ENCODE assay signal across 22 cellular contexts in genomic region chr13:47892374-47892773, GRCh38.
"Had no signal": no experiment of that assay in that cellular context is flagged by ENCODE, and none has a peak within 500 bp of the region (broad histone marks: within the 10 kb centered on the region; RNA-seq: fewer than 3 reads in every experiment).

No MANE protein-coding gene starts in this region.

- ATAC-seq: HepG2 had no signal

- H3K27ac ChIP-seq: SJSA1, SK-N-MC had no signal

- H3K36me3 ChIP-seq: SJSA1 had no signal

- DNase-seq: IMR-90, Karpas-422, KG1, MM.1S, NCI-H1092 treated with DMSO at 0.1 percent for 48 hours, NCI-H1436, NCI-H187, NCI-H2029, NCI-H2081 treated with DMSO at 0.1 percent for 48 hours, NCI-H2171, NCI-H226, NCI-H446, NCI-H510A, NCI-H524 treated with DMSO at 0.1 percent for 48 hours, NCI-H69, NCI-H774, Right ventricle myocardium superior, RPMI8226, SIG-M5 had no signal

- H3K9me3 ChIP-seq: SJSA1 had no signal

- H3K4me1 ChIP-seq: SJSA1 had no signal

- H3K27me3 ChIP-seq: SJSA1 had no signal

- H3K4me3 ChIP-seq: SJSA1, SK-N-MC had no signal
